ENCODE assay signal across 29 cellular contexts in genomic region chr3:178808748-178809147, GRCh38.
"Had no signal": no experiment of that assay in that cellular context is flagged by ENCODE, and none has a peak within 500 bp of the region (broad histone marks: within the 10 kb centered on the region; RNA-seq: fewer than 3 reads in every experiment).

No MANE protein-coding gene starts in this region.

- H3K9me3 ChIP-seq: SJCRH30 had no signal

- H3K4me3 ChIP-seq: PC-9, SJCRH30 had no signal

- H3K4me2 ChIP-seq: PC-9 had no signal

- H3K27ac ChIP-seq: PC-9, SJCRH30, VCaP had no signal

- ATAC-seq: activated naive CD8-positive, alpha-beta T cell treated with anti-CD3 and anti-CD28 coated beads, Interleukin-2, amount 50 U/mL, for 24 hours; activated T-cell treated with anti-CD3 and anti-CD28 coated beads, Interleukin-2, amount 50 U/mL, for 4 hours had no signal

- H3K36me3 ChIP-seq: SJCRH30 had no signal

- H3K27me3 ChIP-seq: SJCRH30 had no signal

- H2AFZ ChIP-seq: PC-9 had no signal

- DNase-seq: activated B cell treated with CpG ODN at 0.5 μM for 24 hours; activated CD4-positive, alpha-beta memory T cell treated with anti-CD3 and anti-CD28 coated beads for 36 hours; activated CD4-positive, alpha-beta T cell treated with anti-CD3 and anti-CD28 coated beads for 4 hours; activated CD4-positive, alpha-beta T cell treated with anti-CD3 and anti-CD28 coated beads, Interleukin-2, amount 50 U/mL, for 1 hour; activated CD4-positive, CD25-positive, alpha-beta regulatory T cell treated with anti-CD3 and anti-CD28 coated beads, Interleukin-2, amount 50 U/mL, for 72 hours; activated CD8-positive, alpha-beta memory T cell treated with anti-CD3 and anti-CD28 coated beads, Interleukin-2, amount 50 U/mL, for 4 hours; activated naive CD4-positive, alpha-beta T cell treated with anti-CD3 and anti-CD28 coated beads, Interleukin-2, amount 10 ng/mL, durations not matched to agents 7 days and 5 days; activated naive CD8-positive, alpha-beta T cell treated with anti-CD3 and anti-CD28 coated beads, Interleukin-2, amount 50 U/mL, for 24 hours; activated T-cell treated with anti-CD3 and anti-CD28 coated beads for 4 hours; activated T-cell treated with anti-CD3 and anti-CD28 coated beads, Interleukin-2, amount 50 U/mL, for 4 hours; anterior cingulate cortex; central memory CD4-positive, alpha-beta T cell; Karpas-422; NCI-H1436 treated with DMSO at 0.1 percent for 48 hours; NCI-H1694 treated with DMSO at 0.1 percent for 48 hours; NCI-H2029; NCI-H2107; NCI-H2171; NCI-H226; NCI-H446 treated with DMSO at 0.1 percent for 48 hours; NCI-H524; PC-9; SHP77; SJCRH30; SW 1271; T-helper 1 cell; T-helper 2 cell; T-helper 9 cell had no signal

- H3K4me1 ChIP-seq: SJCRH30 had no signal
